In the genomic region with DNA sequence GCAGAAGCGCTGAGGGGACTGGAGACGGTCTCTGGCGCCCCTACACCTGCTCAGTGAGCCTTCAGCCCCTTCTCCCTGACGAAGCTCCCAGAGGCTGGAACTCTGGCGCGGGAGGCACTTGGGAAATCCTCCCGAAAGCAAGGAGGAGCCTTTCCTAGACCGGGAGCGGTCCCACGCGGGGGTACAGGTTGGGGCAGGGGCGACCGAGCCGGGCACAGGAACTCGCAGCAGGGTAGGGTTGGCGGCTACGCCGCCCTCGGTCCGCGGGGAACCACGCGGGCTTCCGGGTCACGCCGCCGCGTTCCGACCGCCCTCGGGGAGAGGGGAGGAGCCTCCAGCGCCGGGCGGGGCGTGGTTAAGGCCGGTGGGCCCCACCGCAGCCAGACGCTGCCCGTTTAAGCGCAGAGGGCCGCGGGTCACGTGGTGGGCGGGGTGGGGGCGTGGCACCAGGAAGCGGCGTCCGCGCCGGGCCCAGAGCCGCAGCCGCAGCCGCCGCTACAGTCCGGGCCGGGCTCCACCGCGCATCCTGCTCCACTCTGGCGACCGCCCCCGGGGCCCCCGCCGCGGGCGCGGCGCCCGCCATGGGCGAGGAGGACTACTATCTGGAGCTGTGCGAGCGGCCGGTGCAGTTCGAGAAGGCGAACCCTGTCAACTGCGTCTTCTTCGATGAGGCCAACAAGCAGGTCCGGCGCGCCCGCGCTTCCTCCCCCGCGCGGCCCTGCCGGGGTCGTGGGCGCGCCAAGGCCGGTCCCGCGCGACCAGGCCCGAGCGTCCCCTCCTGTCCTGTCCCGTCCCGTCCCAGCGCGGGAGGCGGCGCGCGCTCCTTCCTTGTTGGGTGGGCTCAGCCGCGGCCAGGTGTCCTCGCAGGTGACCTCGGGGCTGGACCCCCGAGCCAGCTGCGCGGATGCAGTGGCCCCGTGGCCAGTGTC, we compare ENCODE assay signal across 8 cellular contexts. TPM values are rescaled to one million over a fixed set of nuclear protein-coding genes. Genes with fewer than 3 reads are reported as not detected.
DNase-seq lines count a peak whose midpoint lies in the region; ATAC-seq, FAIRE-seq and TF ChIP-seq lines count a peak whose summit lies in the region.

A gene (plus strand): TSS at position 474 of the 929 bp plus-strand sequence. CDS start 108 bp downstream, at position 582.

- H3K36me3 ChIP-seq in heart left ventricle, result peaks cover 0 to 23% (median 16%) of the 10 kb centered on the region in 9 donors

- H3K36me3 Mint-ChIP-seq in T-cell (peaks cover 10% of the 10 kb centered on the region), type B pancreatic cell (peaks cover 12% of the 10 kb centered on the region)

- peak; percentile 83 for DNase-seq in GM12891 (ENCODE audit: insufficient read length, low spot score)
- DNase-seq in NCI-H1417 (lab: John Stamatoyannopoulos, UW), result peak; percentile 91 to 98 (median 97)
- peak; percentile 88 to 99 (median 96) for DNase-seq in T-cell
- DNase-seq in heart left ventricle, result peak; percentile 97 to 99 (median 98)
- DNase-seq in posterior cingulate gyrus, result peak; percentile 93 to 100 (median 98)
- peak; percentile 97 for DNase-seq in type B pancreatic cell (ENCODE audit: extremely low spot score, unreplicated experiment)

- peak within 1 kb of the TSS; percentile 81 to 100 (median 98) for H3K4me3 ChIP-seq in heart left ventricle

- TF ChIP-seq POLR2A in GM12891 (IDR thresholded peaks at IDR 0.05; ENCODE audit: low read depth, low read length), result peak; percentile 88
- TF ChIP-seq POLR2A in heart left ventricle (IDR thresholded peaks at IDR 0.05), result peak; percentile 24 to 87

- WGBS in adipose tissue, 3 donors, result 0 to 1% (median 0%) methylated on average over 101 to 110 of the region's 110 CpGs
- 0% methylated on average over 54 to 110 of the region's 110 CpGs for WGBS in heart left ventricle, 4 donors

- H3K4me1 Mint-ChIP-seq in T-cell, result peaks cover 52 to 65% (median 56%) of the 10 kb centered on the region in 3 donors
- H3K4me1 Mint-ChIP-seq in type B pancreatic cell (ENCODE audit: unreplicated experiment), result peaks cover 12% of the 10 kb centered on the region

- peak; percentile 83 for ATAC-seq in HG02759 (IDR thresholded peaks at IDR 0.05; ENCODE audit: unreplicated experiment)
- peak; percentile 90 to 96 (median 94) for ATAC-seq in T-cell (replicated peaks in 1 of 4)
- ATAC-seq in heart left ventricle, result peak; percentile 98 to 99 (median 98)

- peak; percentile 94 for FAIRE-seq in GM12891 (lab: Jason Lieb, UNC)

- no peak within 1 kb of the TSS for H3K27ac ChIP-seq in adipose tissue (ENCODE audit: low read depth, low read length)
- peak within 1 kb of the TSS; percentile 82 to 96 (median 90) for H3K27ac ChIP-seq in heart left ventricle

- H3K4me3 Mint-ChIP-seq in T-cell, result peak within 1 kb of the TSS; percentile 93 to 99 (median 96)
- peak within 1 kb of the TSS; percentile 98 for H3K4me3 Mint-ChIP-seq in type B pancreatic cell

- POLR2A ChIA-PET in T-cell (lab: Charles Lee), result no interaction called here

- no peaks in the 10 kb centered on the region for H3K27me3 ChIP-seq in heart left ventricle

- intact Hi-C loops in heart left ventricle (cut with DNase I), result loop anchor here in 8 of 10 donors (1.0 to 10.0 kb wide), 8 partner anchors 50 to 369 kb away; a partner anchor contains a TSS
- intact Hi-C loops in posterior cingulate gyrus (cut with DNase I), result loop anchor here (1.0 to 10.0 kb wide), 5 partner anchors 50 to 411 kb away; a partner anchor contains a TSS

- CTCF ChIA-PET in T-cell (lab: Charles Lee), result interaction anchor here in 1 of 2 donors (0.9 to 1.6 kb wide), 2 partner anchors 15 to 50 kb away, joined by 3 to 4 read pairs; a partner anchor contains a TSS

- peak within 1 kb of the TSS; percentile 91 to 95 for H3K27ac Mint-ChIP-seq in T-cell
- peak within 1 kb of the TSS; percentile 90 for H3K27ac Mint-ChIP-seq in type B pancreatic cell

- H3K27me3 Mint-ChIP-seq in T-cell (no peaks in the 10 kb centered on the region), type B pancreatic cell (no peaks in the 10 kb centered on the region)

- no peaks in the 10 kb centered on the region for H3K9me3 Mint-ChIP-seq in T-cell
- no peaks in the 10 kb centered on the region for H3K9me3 Mint-ChIP-seq in type B pancreatic cell

- H3K9me3 ChIP-seq in heart left ventricle, result no peaks in the 10 kb centered on the region

- peaks cover 0 to 43% (median 23%) of the 10 kb centered on the region in 12 donors for H3K4me1 ChIP-seq in heart left ventricle

- peak in 5 of 12 donors; percentile 8 to 41 (median 30) for TF ChIP-seq CTCF in heart left ventricle (IDR thresholded peaks at IDR 0.05)
- peak; percentile 39 for TF ChIP-seq CTCF in type B pancreatic cell (conservative IDR thresholded peaks at IDR 0.05)

TF ChIP-seq in GM12891, 5 proteins besides CTCF, POLR2A, EP300 and RAD21:
- TF ChIP-seq SPI1 (IDR thresholded peaks at IDR 0.05; ENCODE audit: low read depth, low read length) (no peak), PAX5 (IDR thresholded peaks at IDR 0.05; ENCODE audit: insufficient read depth, low read length, severe bottlenecking) (peak; percentile 78), POLR2AphosphoS5 (IDR thresholded peaks at IDR 0.05; ENCODE audit: low read depth, low read length) (peak; percentile 87), TAF1 (IDR thresholded peaks at IDR 0.05; ENCODE audit: low read depth, low read length) (peak; percentile 60), POU2F2 (IDR thresholded peaks at IDR 0.05; ENCODE audit: low read depth, low read length) (peak; percentile 71; the same call in 1 of the 2 replicates)
TF ChIP-seq in GM12891: peak in this region for 4.

RNA-seq across cellular contexts. Expression of the gene that starts here (rescaled TPM):
- 25.3 TPM for polyA plus RNA-seq in GM12891 (2012; ENCODE audit: low read depth, missing spikeins)
- 10 to 100 TPM; 46.9 to 57.4 (median 51.0) TPM for total RNA-seq in T-cell
- 10 to 100 TPM; 13.3 to 23.9 (median 18.4) TPM for polyA plus RNA-seq in adipose tissue
- total RNA-seq in heart left ventricle, result 10 to 100 TPM; 12.2 to 24.2 (median 17.3) TPM
- polyA plus RNA-seq in heart left ventricle, result 10 to 100 TPM; 24.9 to 27.8 TPM
- 25.0 and 33.0 TPM in 2 replicates for total RNA-seq in type B pancreatic cell (ENCODE audit: low replicate concordance)
